16 cellular contexts compared by ENCODE assay signal in the genomic region with DNA sequence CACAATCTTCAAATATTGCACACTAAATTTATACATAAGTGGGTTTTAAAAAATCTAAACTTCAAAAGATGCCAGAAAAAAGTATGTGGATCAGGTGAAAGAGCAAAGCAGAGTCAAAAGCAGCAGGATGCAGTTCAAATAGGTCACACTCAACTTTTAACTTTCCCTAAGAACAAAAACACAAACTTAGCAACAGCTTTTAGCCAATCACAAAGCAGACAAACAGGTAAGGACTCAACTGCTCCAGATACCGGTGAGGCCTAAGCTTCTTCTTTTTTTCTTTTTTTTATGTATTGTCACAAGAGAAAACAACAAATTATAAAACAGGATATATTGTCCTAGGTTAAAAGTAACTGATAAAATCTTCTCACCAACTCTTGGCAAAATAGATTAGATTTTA.
DNase-seq lines count a peak whose midpoint lies in the region; ATAC-seq and TF ChIP-seq lines count a peak whose summit lies in the region.
"Had no signal": no experiment of that assay in that cellular context is flagged by ENCODE, and none has a peak within 500 bp of the region (broad histone marks: within the 10 kb centered on the region; RNA-seq: fewer than 3 reads in every experiment).

No MANE protein-coding gene starts in this region.

- peaks cover 27% of the 10 kb centered on the region for H3K4me1 ChIP-seq in CD4-positive, CD25-positive, alpha-beta regulatory T cell (ENCODE audit: control insufficient read depth, insufficient read depth, low read length, poor library complexity, severe bottlenecking)
- peaks cover 28% of the 10 kb centered on the region for H3K4me1 ChIP-seq in endocrine pancreas (ENCODE audit: control insufficient read depth, insufficient read depth, low read length)
- H3K4me1 ChIP-seq in mesendoderm (ENCODE audit: control insufficient read depth, low read depth, low read length), result no peaks in the 10 kb centered on the region
- H3K4me1 ChIP-seq in gastroesophageal sphincter, result peaks cover 3 to 37% (median 8%) of the 10 kb centered on the region in 3 donors
- H3K4me1 ChIP-seq: A549 had no signal

- H3K4me2 ChIP-seq in mesendoderm (ENCODE audit: low read length), result no peak overlapping the region
- H3K4me2 ChIP-seq: A549 had no signal

- TF ChIP-seq EP300 in gastroesophageal sphincter (IDR thresholded peaks at IDR 0.05), result no peak

- H3K9ac ChIP-seq in endocrine pancreas (ENCODE audit: control insufficient read depth, insufficient read depth, low read length) (no peak overlapping the region), mesendoderm (ENCODE audit: low read length) (no peak overlapping the region)

- H4K8ac ChIP-seq in mesendoderm (ENCODE audit: low read depth, low read length), result no peak overlapping the region

- H3K9me3 Mint-ChIP-seq in CD4-positive, CD25-positive, alpha-beta regulatory T cell, result peaks cover 0 to 1% (median 0%) of the 10 kb centered on the region in 7 donors

- no peak overlapping the region for H2BK5ac ChIP-seq in mesendoderm (ENCODE audit: low read length)

- H3K4me3 ChIP-seq in CD4-positive, CD25-positive, alpha-beta regulatory T cell (ENCODE audit: low read depth, low read length), result peak overlapping the region; percentile 39
- H3K4me3 ChIP-seq in LNCaP clone FGC (ENCODE audit: low read depth, low read length) (no peak overlapping the region), endocrine pancreas (ENCODE audit: control insufficient read depth, insufficient read depth, low read length) (peak overlapping the region; percentile 22), mesendoderm (ENCODE audit: low read length) (no peak overlapping the region), gastroesophageal sphincter (no peak overlapping the region)
- H3K4me3 ChIP-seq: A549 had no signal

- no peak overlapping the region for H4K5ac ChIP-seq in mesendoderm (ENCODE audit: low read length)

- H3K79me2 ChIP-seq in mesendoderm (ENCODE audit: control insufficient read depth, insufficient read depth, low read length), result no peaks in the 10 kb centered on the region

- peak overlapping the region in 1 of 4 donors; percentile 41 for H3K4me3 Mint-ChIP-seq in CD4-positive, CD25-positive, alpha-beta regulatory T cell

- H3K56ac ChIP-seq in mesendoderm (ENCODE audit: low read length), result no peak overlapping the region

- H3K36me3 ChIP-seq in CD4-positive, CD25-positive, alpha-beta regulatory T cell (ENCODE audit: control insufficient read depth, insufficient read depth, low read length), result no peaks in the 10 kb centered on the region
- no peaks in the 10 kb centered on the region for H3K36me3 ChIP-seq in endocrine pancreas (ENCODE audit: control insufficient read depth, insufficient read depth, low read length)
- H3K36me3 ChIP-seq in mesendoderm (ENCODE audit: control insufficient read depth, insufficient read depth, low read length), result no peaks in the 10 kb centered on the region
- no peaks in the 10 kb centered on the region for H3K36me3 ChIP-seq in gastroesophageal sphincter

- peak; percentile 25 to 55 for ATAC-seq in CD4-positive, CD25-positive, alpha-beta regulatory T cell (ENCODE audit: low read depth in 2 of 2)
- ATAC-seq in gastroesophageal sphincter (no peak), GM21576 (IDR thresholded peaks at IDR 0.05; ENCODE audit: unreplicated experiment) (no peak)
- ATAC-seq: A549, Panc1, Right ventricle myocardium inferior had no signal

- H3K27me3 Mint-ChIP-seq in CD4-positive, CD25-positive, alpha-beta regulatory T cell, result no peaks in the 10 kb centered on the region

- H3K36me3 Mint-ChIP-seq in CD4-positive, CD25-positive, alpha-beta regulatory T cell, result no peaks in the 10 kb centered on the region

- no peak for TF ChIP-seq POLR2A in gastroesophageal sphincter (IDR thresholded peaks at IDR 0.05)

- no peaks in the 10 kb centered on the region for H3K79me1 ChIP-seq in mesendoderm (ENCODE audit: low read length)

- H3K9me3 ChIP-seq in CD4-positive, CD25-positive, alpha-beta regulatory T cell (ENCODE audit: control insufficient read depth in 2 of 2, low read length in 2 of 2), result no peaks in the 10 kb centered on the region
- no peaks in the 10 kb centered on the region for H3K9me3 ChIP-seq in endocrine pancreas (ENCODE audit: control insufficient read depth, low read length)
- H3K9me3 ChIP-seq in gastroesophageal sphincter, result no peaks in the 10 kb centered on the region
- H3K9me3 ChIP-seq: A549 had no signal

- H3K27me3 ChIP-seq in CD4-positive, CD25-positive, alpha-beta regulatory T cell (ENCODE audit: control insufficient read depth, insufficient read depth, low read length), result no peaks in the 10 kb centered on the region
- no peaks in the 10 kb centered on the region for H3K27me3 ChIP-seq in endocrine pancreas (ENCODE audit: control insufficient read depth, insufficient read depth, low read length)
- no peaks in the 10 kb centered on the region for H3K27me3 ChIP-seq in mesendoderm (ENCODE audit: insufficient read depth, low read length, poor library complexity)
- H3K27me3 ChIP-seq in gastroesophageal sphincter, result no peaks in the 10 kb centered on the region

- no peak overlapping the region for H2BK15ac ChIP-seq in mesendoderm (replicated peaks; ENCODE audit: low read depth)

- H2AK5ac ChIP-seq in mesendoderm (ENCODE audit: low read length), result no peak overlapping the region

- peak overlapping the region; percentile 50 for H3K27ac ChIP-seq in CD4-positive, CD25-positive, alpha-beta regulatory T cell (ENCODE audit: insufficient read depth, low read length, poor library complexity, severe bottlenecking)
- no peak overlapping the region for H3K27ac ChIP-seq in mesendoderm (ENCODE audit: low read depth, low read length)
- H3K27ac ChIP-seq in gastroesophageal sphincter, result no peak overlapping the region
- H3K27ac ChIP-seq: A549 had no signal

- H3K23ac ChIP-seq in mesendoderm (ENCODE audit: low read length), result no peak overlapping the region

- no peak for TF ChIP-seq CTCF in LNCaP clone FGC (IDR thresholded peaks at IDR 0.05; ENCODE audit: control insufficient read depth, extremely low read depth, insufficient read depth)
- TF ChIP-seq CTCF in gastroesophageal sphincter (IDR thresholded peaks at IDR 0.05), result no peak

- WGBS in mesendoderm (ENCODE audit: extremely low coverage, insufficient coverage, low lambda C conversion rate), result no CpG with 5 or more reads among the region's 1 CpG
- WGBS in gastroesophageal sphincter (ENCODE audit: low coverage in 1 of 2), 2 donors, result 74 to 88% methylated on average over 1 of the region's 1 CpG

- H3K18ac ChIP-seq in mesendoderm (ENCODE audit: low read length), result no peak overlapping the region

- peaks cover 26 to 60% (median 30%) of the 10 kb centered on the region in 4 donors for H3K4me1 Mint-ChIP-seq in CD4-positive, CD25-positive, alpha-beta regulatory T cell

- DNase-seq in CD4-positive, CD25-positive, alpha-beta regulatory T cell, result peak in 1 of 3 donors; percentile 49
- DNase-seq in LNCaP clone FGC (ENCODE audit: low read depth), result peak; percentile 83
- DNase-seq in mesendoderm, result peak; percentile 18
- DNase-seq in ACHN, result no peak
- no peak for DNase-seq in NCI-H1105 treated with DMSO at 0.1 percent for 48 hours (lab: John Stamatoyannopoulos, UW)
- DNase-seq: DMS153, EL, NCI-H1930, NCI-H510A, NCI-H82 had no signal

- no peak overlapping the region for H3K4ac ChIP-seq in mesendoderm (ENCODE audit: low read depth, low read length)

- in situ Hi-C loops in ACHN (cut with HindIII; ENCODE audit: low pct_ligation_motif_present, low pct_unique_long_range_greater_than_20kb, low sequenced_read_pairs), result no loop called here

- no peak overlapping the region for H2BK120ac ChIP-seq in mesendoderm (ENCODE audit: low read depth, low read length)

- H3K27ac Mint-ChIP-seq in CD4-positive, CD25-positive, alpha-beta regulatory T cell, result peak overlapping the region; percentile 38 to 78 (median 67)

Comparison
In these comparisons a context has a peak if more than half of its experiments do, and no peak if none do; other contexts are left out.
1. ATAC-seq: peak in CD4-positive, CD25-positive, alpha-beta regulatory T cell (2 of 2); none in gastroesophageal sphincter (single experiment) and GM21576 (single experiment).
2. DNase-seq: peak in LNCaP clone FGC (single experiment) and mesendoderm (single experiment); none in ACHN (single experiment) and NCI-H1105 treated with DMSO at 0.1 percent for 48 hours (single experiment).
3. H3K4me3 ChIP-seq: peak in CD4-positive, CD25-positive, alpha-beta regulatory T cell (single experiment) and endocrine pancreas (single experiment); none in LNCaP clone FGC (single experiment), mesendoderm (single experiment) and gastroesophageal sphincter (0 of 2).